In genomic region chr16:56695246-56695645, GRCh38 we compare ENCODE assay signal across 1 cellular context.
TF ChIP-seq lines count a peak whose summit lies in the region.

No MANE protein-coding gene starts in this region.

TF ChIP-seq in HepG2, 621 proteins besides CTCF, POLR2A, EP300 and RAD21:
- TF ChIP-seq ZNF678 (CRISPR knock-in tag; IDR thresholded peaks at IDR 0.05) (no peak), IKZF5 (CRISPR knock-in tag; IDR thresholded peaks at IDR 0.05) (no peak), MIXL1 (CRISPR knock-in tag; IDR thresholded peaks at IDR 0.05) (no peak)
